In genomic region chr14:77616454-77617229, GRCh38 we compare ENCODE assay signal across 1 cellular context.
A peak's percentile ranks its signal among the peaks of the same experiment; 100 is the strongest.
TF ChIP-seq lines count a peak whose summit lies in the region.

A gene with protein sequence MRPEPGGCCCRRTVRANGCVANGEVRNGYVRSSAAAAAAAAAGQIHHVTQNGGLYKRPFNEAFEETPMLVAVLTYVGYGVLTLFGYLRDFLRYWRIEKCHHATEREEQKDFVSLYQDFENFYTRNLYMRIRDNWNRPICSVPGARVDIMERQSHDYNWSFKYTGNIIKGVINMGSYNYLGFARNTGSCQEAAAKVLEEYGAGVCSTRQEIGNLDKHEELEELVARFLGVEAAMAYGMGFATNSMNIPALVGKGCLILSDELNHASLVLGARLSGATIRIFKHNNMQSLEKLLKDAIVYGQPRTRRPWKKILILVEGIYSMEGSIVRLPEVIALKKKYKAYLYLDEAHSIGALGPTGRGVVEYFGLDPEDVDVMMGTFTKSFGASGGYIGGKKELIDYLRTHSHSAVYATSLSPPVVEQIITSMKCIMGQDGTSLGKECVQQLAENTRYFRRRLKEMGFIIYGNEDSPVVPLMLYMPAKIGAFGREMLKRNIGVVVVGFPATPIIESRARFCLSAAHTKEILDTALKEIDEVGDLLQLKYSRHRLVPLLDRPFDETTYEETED (minus strand): TSS chr14:77616637. CDS start chr14:77616579, 58 bp downstream.

TF ChIP-seq in K562, 482 proteins besides CTCF, POLR2A, EP300 and RAD21 (continued from another document and continues in another):
- no peak for TF ChIP-seq CLOCK (CRISPR knock-in tag; IDR thresholded peaks at IDR 0.05; ENCODE audit: borderline replicate concordance)
- no peak for TF ChIP-seq SMARCA4 (IDR thresholded peaks at IDR 0.05)
- TF ChIP-seq ZNF121 (CRISPR knock-in tag; conservative IDR thresholded peaks at IDR 0.05): no peak
- TF ChIP-seq, protein P1, sequence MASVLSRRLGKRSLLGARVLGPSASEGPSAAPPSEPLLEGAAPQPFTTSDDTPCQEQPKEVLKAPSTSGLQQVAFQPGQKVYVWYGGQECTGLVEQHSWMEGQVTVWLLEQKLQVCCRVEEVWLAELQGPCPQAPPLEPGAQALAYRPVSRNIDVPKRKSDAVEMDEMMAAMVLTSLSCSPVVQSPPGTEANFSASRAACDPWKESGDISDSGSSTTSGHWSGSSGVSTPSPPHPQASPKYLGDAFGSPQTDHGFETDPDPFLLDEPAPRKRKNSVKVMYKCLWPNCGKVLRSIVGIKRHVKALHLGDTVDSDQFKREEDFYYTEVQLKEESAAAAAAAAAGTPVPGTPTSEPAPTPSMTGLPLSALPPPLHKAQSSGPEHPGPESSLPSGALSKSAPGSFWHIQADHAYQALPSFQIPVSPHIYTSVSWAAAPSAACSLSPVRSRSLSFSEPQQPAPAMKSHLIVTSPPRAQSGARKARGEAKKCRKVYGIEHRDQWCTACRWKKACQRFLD (CRISPR knock-in tag; IDR thresholded peaks at IDR 0.05): no peak
- TF ChIP-seq, protein P2, sequence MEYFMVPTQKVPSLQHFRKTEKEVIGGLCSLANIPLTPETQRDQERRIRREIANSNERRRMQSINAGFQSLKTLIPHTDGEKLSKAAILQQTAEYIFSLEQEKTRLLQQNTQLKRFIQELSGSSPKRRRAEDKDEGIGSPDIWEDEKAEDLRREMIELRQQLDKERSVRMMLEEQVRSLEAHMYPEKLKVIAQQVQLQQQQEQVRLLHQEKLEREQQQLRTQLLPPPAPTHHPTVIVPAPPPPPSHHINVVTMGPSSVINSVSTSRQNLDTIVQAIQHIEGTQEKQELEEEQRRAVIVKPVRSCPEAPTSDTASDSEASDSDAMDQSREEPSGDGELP (CRISPR knock-in tag; IDR thresholded peaks at IDR 0.05; ENCODE audit: borderline replicate concordance): peak; percentile 52; the same call in 1 of the 2 replicates
- TF ChIP-seq IRF1 (CRISPR knock-in tag; IDR thresholded peaks at IDR 0.05; ENCODE audit: borderline replicate concordance): no peak
- TF ChIP-seq TARDBP (IDR thresholded peaks at IDR 0.05): no peak
- TF ChIP-seq, protein P3, sequence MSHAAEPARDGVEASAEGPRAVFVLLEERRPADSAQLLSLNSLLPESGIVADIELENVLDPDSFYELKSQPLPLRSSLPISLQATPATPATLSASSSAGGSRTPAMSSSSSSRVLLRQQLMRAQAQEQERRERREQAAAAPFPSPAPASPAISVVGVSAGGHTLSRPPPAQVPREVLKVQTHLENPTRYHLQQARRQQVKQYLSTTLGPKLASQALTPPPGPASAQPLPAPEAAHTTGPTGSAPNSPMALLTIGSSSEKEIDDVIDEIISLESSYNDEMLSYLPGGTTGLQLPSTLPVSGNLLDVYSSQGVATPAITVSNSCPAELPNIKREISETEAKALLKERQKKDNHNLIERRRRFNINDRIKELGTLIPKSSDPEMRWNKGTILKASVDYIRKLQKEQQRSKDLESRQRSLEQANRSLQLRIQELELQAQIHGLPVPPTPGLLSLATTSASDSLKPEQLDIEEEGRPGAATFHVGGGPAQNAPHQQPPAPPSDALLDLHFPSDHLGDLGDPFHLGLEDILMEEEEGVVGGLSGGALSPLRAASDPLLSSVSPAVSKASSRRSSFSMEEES (CRISPR knock-in tag; IDR thresholded peaks at IDR 0.05): no peak
- TF ChIP-seq NCOA4 (IDR thresholded peaks at IDR 0.05; ENCODE audit: partially characterized antibody): no peak
- no peak for TF ChIP-seq BRF1 (IDR thresholded peaks at IDR 0.05; ENCODE audit: borderline replicate concordance, extremely low read depth, insufficient read length)
- TF ChIP-seq TEAD1 (CRISPR knock-in tag; IDR thresholded peaks at IDR 0.05): no peak
- no peak for TF ChIP-seq TRIM28 (IDR thresholded peaks at IDR 0.05)
- TF ChIP-seq, protein P4, sequence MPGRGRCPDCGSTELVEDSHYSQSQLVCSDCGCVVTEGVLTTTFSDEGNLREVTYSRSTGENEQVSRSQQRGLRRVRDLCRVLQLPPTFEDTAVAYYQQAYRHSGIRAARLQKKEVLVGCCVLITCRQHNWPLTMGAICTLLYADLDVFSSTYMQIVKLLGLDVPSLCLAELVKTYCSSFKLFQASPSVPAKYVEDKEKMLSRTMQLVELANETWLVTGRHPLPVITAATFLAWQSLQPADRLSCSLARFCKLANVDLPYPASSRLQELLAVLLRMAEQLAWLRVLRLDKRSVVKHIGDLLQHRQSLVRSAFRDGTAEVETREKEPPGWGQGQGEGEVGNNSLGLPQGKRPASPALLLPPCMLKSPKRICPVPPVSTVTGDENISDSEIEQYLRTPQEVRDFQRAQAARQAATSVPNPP (IDR thresholded peaks at IDR 0.05; ENCODE audit: borderline replicate concordance, insufficient read depth, insufficient read length): no peak
- no peak for TF ChIP-seq ARID3A (IDR thresholded peaks at IDR 0.05; ENCODE audit: borderline replicate concordance, low read depth, low read length)
- no peak for TF ChIP-seq MIER1 (IDR thresholded peaks at IDR 0.05; ENCODE audit: low read depth)
- no peak for TF ChIP-seq ZNF217 (CRISPR knock-in tag; IDR thresholded peaks at IDR 0.05)
- no peak for TF ChIP-seq SMAD2 (IDR thresholded peaks at IDR 0.05; ENCODE audit: low read depth, low read length)
- TF ChIP-seq, protein P5, sequence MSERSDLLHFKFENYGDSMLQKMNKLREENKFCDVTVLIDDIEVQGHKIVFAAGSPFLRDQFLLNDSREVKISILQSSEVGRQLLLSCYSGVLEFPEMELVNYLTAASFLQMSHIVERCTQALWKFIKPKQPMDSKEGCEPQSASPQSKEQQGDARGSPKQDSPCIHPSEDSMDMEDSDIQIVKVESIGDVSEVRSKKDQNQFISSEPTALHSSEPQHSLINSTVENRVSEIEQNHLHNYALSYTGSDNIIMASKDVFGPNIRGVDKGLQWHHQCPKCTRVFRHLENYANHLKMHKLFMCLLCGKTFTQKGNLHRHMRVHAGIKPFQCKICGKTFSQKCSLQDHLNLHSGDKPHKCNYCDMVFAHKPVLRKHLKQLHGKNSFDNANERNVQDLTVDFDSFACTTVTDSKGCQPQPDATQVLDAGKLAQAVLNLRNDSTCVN (CRISPR knock-in tag; IDR thresholded peaks at IDR 0.05): no peak
- no peak for TF ChIP-seq ZNF655 (CRISPR knock-in tag; IDR thresholded peaks at IDR 0.05)
- TF ChIP-seq NFE2L1 (tag; IDR thresholded peaks at IDR 0.05; ENCODE audit: borderline replicate concordance, low read depth): no peak
- TF ChIP-seq, protein P6, sequence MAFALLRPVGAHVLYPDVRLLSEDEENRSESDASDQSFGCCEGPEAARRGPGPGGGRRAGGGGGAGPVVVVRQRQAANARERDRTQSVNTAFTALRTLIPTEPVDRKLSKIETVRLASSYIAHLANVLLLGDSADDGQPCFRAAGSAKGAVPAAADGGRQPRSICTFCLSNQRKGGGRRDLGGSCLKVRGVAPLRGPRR (CRISPR knock-in tag; IDR thresholded peaks at IDR 0.05): no peak
- no peak for TF ChIP-seq FOXJ3 (CRISPR knock-in tag; IDR thresholded peaks at IDR 0.05)
- TF ChIP-seq ARNT (IDR thresholded peaks at IDR 0.05): peak in 1 of 2 experiments; percentile 83; a peak in 2 of 4 replicates
- peak; percentile 82 for TF ChIP-seq HNRNPLL (IDR thresholded peaks at IDR 0.05; ENCODE audit: low read depth, low read length, poor library complexity, severe bottlenecking)
- TF ChIP-seq C11orf30 (IDR thresholded peaks at IDR 0.05; ENCODE audit: low read depth): no peak
- TF ChIP-seq SNAPC5 (CRISPR knock-in tag; IDR thresholded peaks at IDR 0.05): no peak
- TF ChIP-seq POLR2AphosphoS2 (IDR thresholded peaks at IDR 0.05; ENCODE audit: low read length): no peak
- no peak for TF ChIP-seq ARHGAP35 (IDR thresholded peaks at IDR 0.05; ENCODE audit: partially characterized antibody)
- no peak for TF ChIP-seq JUNB (CRISPR knock-in tag; conservative IDR thresholded peaks at IDR 0.05)
- no peak for TF ChIP-seq ZNF584 (CRISPR knock-in tag; IDR thresholded peaks at IDR 0.05; ENCODE audit: low read depth)
- TF ChIP-seq HDAC1 (IDR thresholded peaks at IDR 0.05): peak in 1 of 2 experiments; percentile 29; a peak in 1 of 4 replicates
- no peak for TF ChIP-seq RBM14 (IDR thresholded peaks at IDR 0.05; ENCODE audit: borderline replicate concordance, insufficient read depth, low read depth, low read length)
- TF ChIP-seq, protein P7, sequence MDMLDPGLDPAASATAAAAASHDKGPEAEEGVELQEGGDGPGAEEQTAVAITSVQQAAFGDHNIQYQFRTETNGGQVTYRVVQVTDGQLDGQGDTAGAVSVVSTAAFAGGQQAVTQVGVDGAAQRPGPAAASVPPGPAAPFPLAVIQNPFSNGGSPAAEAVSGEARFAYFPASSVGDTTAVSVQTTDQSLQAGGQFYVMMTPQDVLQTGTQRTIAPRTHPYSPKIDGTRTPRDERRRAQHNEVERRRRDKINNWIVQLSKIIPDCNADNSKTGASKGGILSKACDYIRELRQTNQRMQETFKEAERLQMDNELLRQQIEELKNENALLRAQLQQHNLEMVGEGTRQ (CRISPR knock-in tag; IDR thresholded peaks at IDR 0.05): peak; percentile 79
- no peak for TF ChIP-seq YBX1 (IDR thresholded peaks at IDR 0.05)
- TF ChIP-seq KLF13 (tag; IDR thresholded peaks at IDR 0.05; ENCODE audit: borderline replicate concordance, low read depth): peak; percentile 69; the same call in 1 of the 2 replicates
- TF ChIP-seq NR1H2 (CRISPR knock-in tag; IDR thresholded peaks at IDR 0.05): no peak
- TF ChIP-seq COPS2 (conservative IDR thresholded peaks at IDR 0.05): no peak
- peak; percentile 89 for TF ChIP-seq GABPA (tag; conservative IDR thresholded peaks at IDR 0.05; ENCODE audit: low read depth)
- TF ChIP-seq IFI16 (CRISPR knock-in tag; IDR thresholded peaks at IDR 0.05): no peak
- no peak for TF ChIP-seq ZNF140 (CRISPR knock-in tag; IDR thresholded peaks at IDR 0.05)
- TF ChIP-seq AFF1 (IDR thresholded peaks at IDR 0.05; ENCODE audit: low read depth in 1 of 2, partially characterized antibody in 2 of 2): no peak
